27 cellular contexts compared by ENCODE assay signal in genomic region chr10:64518456-64518855, GRCh38.
"Had no signal": no experiment of that assay in that cellular context is flagged by ENCODE, and none has a peak within 500 bp of the region (broad histone marks: within the 10 kb centered on the region; RNA-seq: fewer than 3 reads in every experiment).

No MANE protein-coding gene starts in this region.

- DNase-seq: kidney; left colon; left lung; lower lobe of right lung; mammary epithelial cell; mesendoderm; mucosa of descending colon; naive thymus-derived CD4-positive, alpha-beta T cell; nucleus accumbens; pancreas; posterior cingulate gyrus; retina; right cardiac atrium; stimulated activated CD4-positive, alpha-beta T cell treated with anti-CD3 and anti-CD28 coated beads, Interleukin-12 subunit alpha, Interleukin-12 subunit beta, amount 100 ng/mL, for 4 hours; stimulated activated CD4-positive, alpha-beta T cell treated with anti-CD3 and anti-CD28 coated beads, Interleukin-15, amount 100 ng/mL, for 24 hours; stimulated activated CD4-positive, alpha-beta T cell treated with anti-CD3 and anti-CD28 coated beads, Interleukin-2, amount 100 ng/mL, for 24 hours; stimulated activated CD4-positive, alpha-beta T cell treated with anti-CD3 and anti-CD28 coated beads, Interleukin-4, amount 100 ng/mL, for 1 hour; stimulated activated naive B cell treated with anti-CD40 and anti-IgM and Interleukin-4, amounts not matched to agents 10 μg/mL and 1 μg/mL and 100 μg/mL, for 72 hours; stimulated activated naive CD8-positive, alpha-beta T cell treated with anti-CD3 and anti-CD28 coated beads, Interleukin-15, Interleukin-2, amounts not matched to agents 100 U/mL and 50 U/mL, for 24 hours; stomach; testis; thyroid gland; transverse colon; upper lobe of left lung had no signal

- H3K4me3 ChIP-seq: left lung, lower lobe of right lung, mucosa of descending colon, pancreas, prostate gland, skin epidermis, stomach, testis, thyroid gland, transverse colon, upper lobe of left lung, vagina had no signal

- H3K4me1 ChIP-seq: left lung, lower lobe of right lung, pancreas, prostate gland, stomach, testis, thyroid gland, transverse colon, upper lobe of left lung, vagina had no signal

- H3K27me3 ChIP-seq: left lung, pancreas, stomach, testis, thyroid gland, transverse colon, upper lobe of left lung, vagina had no signal

- H3K9me3 ChIP-seq: left lung, lower lobe of right lung, mucosa of descending colon, pancreas, prostate gland, stomach, testis, thyroid gland, transverse colon, upper lobe of left lung, vagina had no signal

- H3K27ac ChIP-seq: left lung, lower lobe of right lung, pancreas, prostate gland, skin epidermis, stomach, testis, thyroid gland, transverse colon, upper lobe of left lung, vagina had no signal

- H3K36me3 ChIP-seq: left lung, lower lobe of right lung, pancreas, prostate gland, stomach, thyroid gland, transverse colon, upper lobe of left lung, vagina had no signal
